Comparison of ENCODE assay signal across 8 cellular contexts in the genomic region with DNA sequence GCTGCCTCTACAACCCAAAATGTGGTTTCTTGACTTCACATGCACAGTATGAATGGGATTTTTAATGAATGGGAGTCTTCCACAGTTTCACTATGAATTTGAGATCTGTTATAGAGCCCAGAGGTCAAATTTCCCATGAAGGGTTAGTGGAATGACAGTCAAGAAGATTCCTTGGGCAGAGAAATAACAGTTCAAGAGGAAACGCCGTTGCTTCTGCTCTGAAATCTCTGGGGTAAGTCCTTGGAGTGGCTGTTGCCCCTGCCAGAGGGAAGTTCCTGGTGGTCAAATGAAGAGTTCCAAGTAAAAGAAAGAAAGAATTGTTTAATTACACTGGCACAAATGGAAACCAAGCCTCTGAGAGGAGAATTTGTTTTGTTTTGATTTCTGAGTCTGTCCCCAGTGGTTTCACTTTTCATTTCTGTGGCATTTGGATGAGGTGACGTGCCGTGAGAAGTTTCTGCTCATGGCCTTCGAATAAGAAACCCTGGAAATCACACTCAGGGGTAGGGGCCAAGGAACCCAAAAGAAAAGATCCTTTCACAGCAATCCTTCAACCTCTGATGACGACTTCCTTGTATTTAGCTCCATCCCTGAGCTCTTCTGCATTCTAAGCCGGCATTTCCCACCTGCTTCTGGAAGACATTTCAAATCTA.
A peak's percentile ranks its signal among the peaks of the same experiment; 100 is the strongest.
DNase-seq lines count a peak whose midpoint lies in the region; ATAC-seq and TF ChIP-seq lines count a peak whose summit lies in the region.

No MANE protein-coding gene starts in this region.

- in situ Hi-C loops in mammary epithelial cell (cut with MboI; ENCODE audit: low sequenced_read_pairs in 2 of 2), result no loop called here

- H3K9me3 ChIP-seq in right atrium auricular region, result no peaks in the 10 kb centered on the region
- H3K9me3 ChIP-seq in mammary epithelial cell (replicated peaks; ENCODE audit: insufficient read depth, low read length), result no peaks in the 10 kb centered on the region
- no peaks in the 10 kb centered on the region for H3K9me3 ChIP-seq in skeletal muscle satellite cell (replicated peaks; ENCODE audit: low read length)

- 54% methylated on average over 7 of the region's 7 CpGs for WGBS in mammary epithelial cell (ENCODE audit: low coverage, missing lambda C conversion rate)

- H3K9ac ChIP-seq in mammary epithelial cell (ENCODE audit: insufficient read depth, low read length) (peak overlapping the region; percentile 27), skeletal muscle satellite cell (ENCODE audit: low read depth, low read length) (peak overlapping the region; percentile 63)

- ATAC-seq in Right ventricle myocardium superior (ENCODE audit: poor library complexity) (peak; percentile 45), HG03159 (IDR thresholded peaks at IDR 0.05; ENCODE audit: unreplicated experiment) (peak; percentile 90)

- BruUV-seq in mammary epithelial cell (replicated peaks; lab: Mats Ljungman, UMichigan), result no TSS peak

- CTCF ChIA-PET in mammary epithelial cell (lab: Charles Lee; ENCODE audit: low non-redundant PET) (no interaction called here), HEK293T (lab: Yijun Ruan, JAX) (no interaction called here)

- H3K4me1 ChIP-seq in right atrium auricular region (peaks cover 0 to 7% of the 10 kb centered on the region in 2 donors), mammary epithelial cell (ENCODE audit: insufficient read depth, low read length) (no peaks in the 10 kb centered on the region), skeletal muscle satellite cell (ENCODE audit: control insufficient read depth, insufficient read depth, low read length) (peaks cover 25% of the 10 kb centered on the region)

- no peaks in the 10 kb centered on the region for H3K36me3 ChIP-seq in right atrium auricular region
- H3K36me3 ChIP-seq in mammary epithelial cell (ENCODE audit: insufficient read depth, low read length), result no peaks in the 10 kb centered on the region
- H3K36me3 ChIP-seq in skeletal muscle satellite cell (ENCODE audit: insufficient read depth, low read length), result no peaks in the 10 kb centered on the region

- no peaks in the 10 kb centered on the region for H3K27me3 ChIP-seq in right atrium auricular region
- no peaks in the 10 kb centered on the region for H3K27me3 ChIP-seq in mammary epithelial cell (ENCODE audit: insufficient read depth, low read length)
- no peaks in the 10 kb centered on the region for H3K27me3 ChIP-seq in skeletal muscle satellite cell (ENCODE audit: control insufficient read depth, insufficient read depth, low read length)

- intact Hi-C loops in Right ventricle myocardium superior (cut with DNase I), result no loop called here
- intact Hi-C loops in mammary epithelial cell (cut with micrococcal nuclease), result no loop called here
- intact Hi-C loops in head of caudate nucleus (cut with DNase I), result no loop called here

- no peak for DNase-seq in Right ventricle myocardium superior
- DNase-seq in right atrium auricular region (ENCODE audit: low spot score), result no peak
- peak; percentile 17 for DNase-seq in mammary epithelial cell
- no peak for DNase-seq in NCI-H1417 (lab: John Stamatoyannopoulos, UW)
- no peak for DNase-seq in head of caudate nucleus
- DNase-seq in HEK293T (ENCODE audit: extremely low spot score), result no peak

- no peaks in the 10 kb centered on the region for H4K20me1 ChIP-seq in mammary epithelial cell (ENCODE audit: insufficient read depth, low read length)

- H3K4me3 ChIP-seq in right atrium auricular region (peak overlapping the region in 1 of 2 donors; percentile 35), mammary epithelial cell (replicated peaks in 1 of 3; ENCODE audit: insufficient read depth in 1 of 3, low read depth in 2 of 3, low read length in 3 of 3) (peak overlapping the region in 2 of 3 experiments; percentile 13 to 33), skeletal muscle satellite cell (ENCODE audit: low read length) (peak overlapping the region; percentile 61)

- POLR2A ChIA-PET in HEK293T (lab: Yijun Ruan, JAX), result no interaction called here

- TF ChIP-seq CTCF in right atrium auricular region (IDR thresholded peaks at IDR 0.05), result no peak
- TF ChIP-seq CTCF in mammary epithelial cell (conservative IDR thresholded peaks at IDR 0.05 in 1 of 2, IDR thresholded peaks at IDR 0.05 in 1 of 2; ENCODE audit: extremely low read depth in 1 of 2, insufficient read depth in 1 of 2, low read depth in 1 of 2, low read length in 2 of 2), result no peak

- peak overlapping the region in 1 of 2 donors; percentile 59 for H3K27ac ChIP-seq in right atrium auricular region
- peak overlapping the region; percentile 13 for H3K27ac ChIP-seq in mammary epithelial cell (ENCODE audit: insufficient read depth, low read depth, low read length)

- H2AFZ ChIP-seq in mammary epithelial cell (ENCODE audit: low read depth, low read length), result peak overlapping the region; percentile 80

- dilution Hi-C loops in mammary epithelial cell (cut with HindIII; ENCODE audit: low sequenced_read_pairs), result no loop called here

- no peaks in the 10 kb centered on the region for H3K79me2 ChIP-seq in mammary epithelial cell (ENCODE audit: insufficient read depth, low read length)

- H3K4me2 ChIP-seq in mammary epithelial cell (ENCODE audit: insufficient read depth, low read depth, low read length) (peak overlapping the region; percentile 67), skeletal muscle satellite cell (ENCODE audit: low read length) (peak overlapping the region; percentile 71)

TF ChIP-seq in HEK293T, 16 proteins besides CTCF, POLR2A, EP300 and RAD21:
- TF ChIP-seq ELF4 (IDR thresholded peaks at IDR 0.05), result no peak
- TF ChIP-seq ARNT (IDR thresholded peaks at IDR 0.05), result no peak
- TF ChIP-seq ZNF384 (IDR thresholded peaks at IDR 0.05), result no peak
- no peak for TF ChIP-seq FOXK2 (IDR thresholded peaks at IDR 0.05)
- TF ChIP-seq HDGF (IDR thresholded peaks at IDR 0.05; ENCODE audit: borderline replicate concordance), result no peak
- TF ChIP-seq SP1 (IDR thresholded peaks at IDR 0.05), result no peak
- TF ChIP-seq SUZ12 (IDR thresholded peaks at IDR 0.05), result no peak
- no peak for TF ChIP-seq BHLHE40 (IDR thresholded peaks at IDR 0.05; ENCODE audit: borderline replicate concordance)
